Comparison of ENCODE assay signal across 11 cellular contexts in the genomic region with DNA sequence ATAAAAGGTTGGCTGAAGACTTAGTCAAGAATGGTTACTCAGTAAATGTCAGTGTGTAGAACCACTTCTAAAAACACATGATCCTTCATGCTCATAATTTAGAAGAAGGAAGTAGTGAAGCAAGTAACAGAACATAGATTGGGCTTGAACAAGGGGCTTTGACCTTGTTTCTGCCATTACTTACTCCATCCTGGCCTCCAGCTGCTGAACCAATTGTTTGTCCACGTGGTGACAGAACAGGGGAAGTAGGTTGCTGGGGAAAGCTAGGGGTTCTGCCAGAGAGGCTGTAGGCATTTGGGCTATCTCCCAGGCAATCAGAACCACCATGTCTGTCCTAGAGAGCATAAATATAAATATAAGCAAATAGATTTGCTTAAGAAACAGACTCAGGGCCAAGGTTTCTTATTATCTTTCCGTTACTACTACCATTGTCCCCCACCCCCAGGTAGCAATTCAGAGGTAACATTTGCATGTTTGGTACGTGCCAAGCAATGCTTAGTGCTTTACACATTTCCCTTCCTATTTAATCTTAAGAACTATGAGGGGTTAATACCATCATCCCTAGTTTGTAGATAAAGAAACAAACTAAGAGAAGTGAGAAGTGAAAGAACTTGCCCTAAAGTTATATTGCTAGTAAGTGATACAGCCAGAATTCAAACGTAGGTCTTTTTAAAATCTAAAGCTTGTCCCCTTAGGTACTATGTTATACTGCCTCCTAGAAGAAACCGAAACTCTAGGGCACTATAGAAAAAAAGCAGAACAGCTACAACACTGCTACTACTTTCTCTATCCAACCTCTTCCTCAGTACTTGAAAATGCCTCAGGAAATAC. TPM values are rescaled to one million over a fixed set of nuclear protein-coding genes. Genes with fewer than 3 reads are reported as not detected.
DNase-seq lines count a peak whose midpoint lies in the region; TF ChIP-seq lines count a peak whose summit lies in the region.
"Had no signal": no experiment of that assay in that cellular context is flagged by ENCODE, and none has a peak within 500 bp of the region (broad histone marks: within the 10 kb centered on the region; RNA-seq: fewer than 3 reads in every experiment).

No MANE protein-coding gene starts in this region.

- H3K4me1 ChIP-seq in HEK293 (ENCODE audit: control insufficient read depth, insufficient read depth, low read length): no peaks in the 10 kb centered on the region

- no peak overlapping the region for H3K27ac Mint-ChIP-seq in neural crest cell (ENCODE audit: unreplicated experiment)

- peaks cover 20% of the 10 kb centered on the region for H3K27me3 Mint-ChIP-seq in neural crest cell (ENCODE audit: low read depth)

- no peaks in the 10 kb centered on the region for H3K9me3 ChIP-seq in HEK293 (ENCODE audit: control insufficient read depth, insufficient read depth, low read depth, low read length)
- H3K9me3 ChIP-seq: transverse colon had no signal

- H3K36me3 ChIP-seq in HEK293 (ENCODE audit: control insufficient read depth in 2 of 2, insufficient read depth in 1 of 2, low read length in 2 of 2): no peaks in the 10 kb centered on the region
- H3K36me3 ChIP-seq: transverse colon had no signal

- H3K9me3 Mint-ChIP-seq in neural crest cell: peaks cover 2% of the 10 kb centered on the region

- H3K4me1 Mint-ChIP-seq in neural crest cell: peaks cover 14% of the 10 kb centered on the region

- POLR2A ChIA-PET in HEK293 (lab: Yijun Ruan, JAX): interaction anchor here (1.6 kb wide), 1 partner anchor 62 kb away, joined by 4 read pairs; no protein-coding TSS in a partner anchor

- peak overlapping the region; percentile 47 for H3K4me3 Mint-ChIP-seq in neural crest cell

- CTCF ChIA-PET in HEK293 (lab: Yijun Ruan, JAX): interaction anchor here (0.5 to 0.7 kb wide), 3 partner anchors 44 to 615 kb away, joined by 3 to 4 read pairs (median 3); a partner anchor contains a TSS

- no peak overlapping the region for H3K4me3 ChIP-seq in HEK293 (ENCODE audit: low read depth, low read length)
- H3K4me3 ChIP-seq: transverse colon had no signal

- H3K36me3 Mint-ChIP-seq in neural crest cell (ENCODE audit: low read depth): no peaks in the 10 kb centered on the region

- no peak for TF ChIP-seq CTCF in HEK293 (tag by site-specific recombination; IDR thresholded peaks at IDR 0.05)
- TF ChIP-seq CTCF in VCaP (conservative IDR thresholded peaks at IDR 0.05): no peak
- no peak for TF ChIP-seq CTCF in neural crest cell (conservative IDR thresholded peaks at IDR 0.05)

- no peak overlapping the region for H3K27ac ChIP-seq in HEK293 (ENCODE audit: extremely low read depth, low read depth, low read length)
- H3K27ac ChIP-seq in VCaP: peak overlapping the region; percentile 7; the same call in 1 of the 2 replicates

- DNase-seq in SIG-M5 treated with dmso at 0.1 percent for 504 hours (lab: John Stamatoyannopoulos, UW; ENCODE audit: unreplicated experiment) (peak; percentile 2), SIG-M5 (lab: John Stamatoyannopoulos, UW) (no peak), neural crest cell (ENCODE audit: low read depth, low spot score) (no peak), NCI-H524 (lab: John Stamatoyannopoulos, UW) (no peak), germinal center (ENCODE audit: low spot score) (no peak), kidney glomerular epithelial cell (lab: John Stamatoyannopoulos, UW) (no peak)
- DNase-seq: 8988T, NCI-H526 treated with DMSO at 0.1 percent for 48 hours, transverse colon had no signal

TF ChIP-seq in HEK293, 187 proteins besides CTCF, POLR2A, EP300 and RAD21:
- TF ChIP-seq GLI2 (tag by site-specific recombination; IDR thresholded peaks at IDR 0.05; ENCODE audit: borderline replicate concordance, low read depth): no peak
- TF ChIP-seq, protein P1, sequence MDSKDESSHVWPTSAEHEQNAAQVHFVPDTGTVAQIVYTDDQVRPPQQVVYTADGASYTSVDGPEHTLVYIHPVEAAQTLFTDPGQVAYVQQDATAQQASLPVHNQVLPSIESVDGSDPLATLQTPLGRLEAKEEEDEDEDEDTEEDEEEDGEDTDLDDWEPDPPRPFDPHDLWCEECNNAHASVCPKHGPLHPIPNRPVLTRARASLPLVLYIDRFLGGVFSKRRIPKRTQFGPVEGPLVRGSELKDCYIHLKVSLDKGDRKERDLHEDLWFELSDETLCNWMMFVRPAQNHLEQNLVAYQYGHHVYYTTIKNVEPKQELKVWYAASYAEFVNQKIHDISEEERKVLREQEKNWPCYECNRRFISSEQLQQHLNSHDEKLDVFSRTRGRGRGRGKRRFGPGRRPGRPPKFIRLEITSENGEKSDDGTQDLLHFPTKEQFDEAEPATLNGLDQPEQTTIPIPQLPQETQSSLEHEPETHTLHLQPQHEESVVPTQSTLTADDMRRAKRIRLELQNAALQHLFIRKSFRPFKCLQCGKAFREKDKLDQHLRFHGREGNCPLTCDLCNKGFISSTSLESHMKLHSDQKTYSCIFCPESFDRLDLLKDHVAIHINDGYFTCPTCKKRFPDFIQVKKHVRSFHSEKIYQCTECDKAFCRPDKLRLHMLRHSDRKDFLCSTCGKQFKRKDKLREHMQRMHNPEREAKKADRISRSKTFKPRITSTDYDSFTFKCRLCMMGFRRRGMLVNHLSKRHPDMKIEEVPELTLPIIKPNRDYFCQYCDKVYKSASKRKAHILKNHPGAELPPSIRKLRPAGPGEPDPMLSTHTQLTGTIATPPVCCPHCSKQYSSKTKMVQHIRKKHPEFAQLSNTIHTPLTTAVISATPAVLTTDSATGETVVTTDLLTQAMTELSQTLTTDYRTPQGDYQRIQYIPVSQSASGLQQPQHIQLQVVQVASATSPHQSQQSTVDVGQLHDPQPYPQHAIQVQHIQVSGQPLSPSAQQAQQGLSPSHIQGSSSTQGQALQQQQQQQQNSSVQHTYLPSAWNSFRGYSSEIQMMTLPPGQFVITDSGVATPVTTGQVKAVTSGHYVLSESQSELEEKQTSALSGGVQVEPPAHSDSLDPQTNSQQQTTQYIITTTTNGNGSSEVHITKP (tag by site-specific recombination; IDR thresholded peaks at IDR 0.05): peak; percentile 49; the same call in 1 of the 2 replicates

RNA-seq across cellular contexts. Expression of a gene that starts 3.0 kb away (rescaled TPM):
- 61.7 and 64.2 TPM in 2 replicates for total RNA-seq in neural crest cell

RNA-seq across cellular contexts. Expression of a gene that starts 44.7 kb away (rescaled TPM):
- total RNA-seq in neural crest cell: 0.35 and 0.68 TPM in 2 replicates

RNA-seq across cellular contexts. Expression of a gene that starts 44.9 kb away (rescaled TPM):
- total RNA-seq in neural crest cell: 95.2 and 104 TPM in 2 replicates
